Comparison of ENCODE assay signal across 16 cellular contexts in genomic region chr15:64694816-64695215, GRCh38.
A peak's percentile ranks its signal among the peaks of the same experiment; 100 is the strongest.
DNase-seq lines count a peak whose midpoint lies in the region; ATAC-seq, FAIRE-seq and TF ChIP-seq lines count a peak whose summit lies in the region.
"Had no signal": no experiment of that assay in that cellular context is flagged by ENCODE, and none has a peak within 500 bp of the region (broad histone marks: within the 10 kb centered on the region; RNA-seq: fewer than 3 reads in every experiment).

No MANE protein-coding gene starts in this region.

- RAD21 ChIA-PET in GM12878 (lab: Charles Lee; ENCODE audit: unreplicated experiment): interaction anchor here (1.1 to 1.7 kb wide), 7 partner anchors 8 to 75 kb away, joined by 3 to 9 read pairs (median 4); no protein-coding TSS in a partner anchor

- H3K27me3 Mint-ChIP-seq in mesothelial cell of epicardium (ENCODE audit: low read depth): no peaks in the 10 kb centered on the region
- no peaks in the 10 kb centered on the region for H3K27me3 Mint-ChIP-seq in stimulated activated memory B cell treated with anti-CD40 and anti-IgM and Interleukin-4, amounts not matched to agents 10 μg/mL and 1 μg/mL and 100 μg/mL, for 72 hours
- H3K27me3 Mint-ChIP-seq: CD8-positive, alpha-beta memory T cell; central memory CD8-positive, alpha-beta T cell; stimulated activated naive CD8-positive, alpha-beta T cell treated with anti-CD3 and anti-CD28 coated beads, Interleukin-15, amount 100 ng/mL, for 72 hours had no signal

- H3K9me3 ChIP-seq in GM12878 (replicated peaks; ENCODE audit: control insufficient read depth, insufficient read depth, low read length): no peaks in the 10 kb centered on the region

- H3K4me1 ChIP-seq in GM12878 (ENCODE audit: control insufficient read depth, insufficient read depth, low read length): peaks cover 31% of the 10 kb centered on the region

- no peak overlapping the region for H3K4me3 Mint-ChIP-seq in mesothelial cell of epicardium
- H3K4me3 Mint-ChIP-seq in stimulated activated memory B cell treated with anti-CD40 and anti-IgM and Interleukin-4, amounts not matched to agents 10 μg/mL and 1 μg/mL and 100 μg/mL, for 72 hours: no peak overlapping the region
- H3K4me3 Mint-ChIP-seq: CD8-positive, alpha-beta memory T cell; central memory CD8-positive, alpha-beta T cell; stimulated activated naive CD8-positive, alpha-beta T cell treated with anti-CD3 and anti-CD28 coated beads, Interleukin-15, amount 100 ng/mL, for 72 hours had no signal

- ATAC-seq in GM12878 (no peak), HG03354 (IDR thresholded peaks at IDR 0.05; ENCODE audit: poor library complexity, severe bottlenecking, unreplicated experiment) (no peak), HG02970 (IDR thresholded peaks at IDR 0.05; ENCODE audit: low FRiP score, unreplicated experiment) (no peak), HG03045 (IDR thresholded peaks at IDR 0.05; ENCODE audit: unreplicated experiment) (no peak)
- ATAC-seq in stimulated activated memory B cell treated with anti-CD40 and anti-IgM and Interleukin-4, amounts not matched to agents 10 μg/mL and 1 μg/mL and 100 μg/mL, for 72 hours: no peak
- ATAC-seq: right cardiac atrium; stimulated activated naive CD8-positive, alpha-beta T cell treated with anti-CD3 and anti-CD28 coated beads, Interleukin-15, amount 100 ng/mL, for 72 hours had no signal

- FAIRE-seq in GM12878 (lab: Jason Lieb, UNC): no peak

- peak overlapping the region; percentile 41; the same call in 1 of the 2 replicates for H3K4me2 ChIP-seq in GM12878 (ENCODE audit: control insufficient read depth, insufficient read depth)

- CTCF ChIA-PET in GM12878 (lab: Yijun Ruan, JAX): interaction anchor here (0.6 to 15.4 kb wide), 13 partner anchors 8 to 487 kb away, joined by 3 to 267 read pairs (median 5); no protein-coding TSS in a partner anchor

- no peak overlapping the region for H3K9ac ChIP-seq in GM12878 (ENCODE audit: control insufficient read depth, insufficient read depth, low read length)

- TF ChIP-seq RAD21 in GM12878 (IDR thresholded peaks at IDR 0.05; ENCODE audit: insufficient read depth, low read depth, low read length): no peak

- H3K27me3 ChIP-seq in HL-60 (ENCODE audit: insufficient read depth, poor library complexity, severe bottlenecking) (no peaks in the 10 kb centered on the region), GM12878 (replicated peaks in 1 of 2; ENCODE audit: control insufficient read depth in 2 of 2, insufficient read depth in 2 of 2, low read length in 1 of 2) (no peaks in the 10 kb centered on the region)

- peaks cover 18% of the 10 kb centered on the region for H3K36me3 Mint-ChIP-seq in mesothelial cell of epicardium
- peaks cover 15% of the 10 kb centered on the region for H3K36me3 Mint-ChIP-seq in stimulated activated memory B cell treated with anti-CD40 and anti-IgM and Interleukin-4, amounts not matched to agents 10 μg/mL and 1 μg/mL and 100 μg/mL, for 72 hours

- peaks cover under 1% of the 10 kb centered on the region; the same call in 1 of the 2 replicates for H4K20me1 ChIP-seq in GM12878 (ENCODE audit: control insufficient read depth, insufficient read depth)

- TF ChIP-seq POLR2A in GM12878 (IDR thresholded peaks at IDR 0.05; ENCODE audit: low read depth, low read length): no peak

- peak overlapping the region; percentile 66 for H3K27ac ChIP-seq in HL-60 (replicated peaks)
- H3K27ac ChIP-seq in GM12878 (ENCODE audit: control insufficient read depth, insufficient read depth): no peak overlapping the region

- POLR2A ChIA-PET in GM12878 (lab: Charles Lee): interaction anchor here (0.6 to 2.1 kb wide), 5 partner anchors 9 to 188 kb away, joined by 3 to 7 read pairs (median 5); no protein-coding TSS in a partner anchor

- TF ChIP-seq CTCF in HL-60 (IDR thresholded peaks at IDR 0.05; ENCODE audit: insufficient read depth, low read length): no peak
- no peak for TF ChIP-seq CTCF in GM12878 (IDR thresholded peaks at IDR 0.05 in 2 of 3, conservative IDR thresholded peaks at IDR 0.05 in 1 of 3; ENCODE audit: control insufficient read depth in 2 of 3, extremely low read depth in 1 of 3, insufficient read depth in 1 of 3, low read depth in 3 of 3, low read length in 3 of 3)
- no peak for TF ChIP-seq CTCF in mesothelial cell of epicardium (IDR thresholded peaks at IDR 0.05; ENCODE audit: unreplicated experiment)

- peak overlapping the region; percentile 57 for H3K27ac Mint-ChIP-seq in mesothelial cell of epicardium
- H3K27ac Mint-ChIP-seq in stimulated activated memory B cell treated with anti-CD40 and anti-IgM and Interleukin-4, amounts not matched to agents 10 μg/mL and 1 μg/mL and 100 μg/mL, for 72 hours: peak overlapping the region; percentile 81

- SMC1A ChIA-PET in GM12878 (lab: Charles Lee; ENCODE audit: uncharacterized antibody, unreplicated experiment): interaction anchor here (0.6 to 4.0 kb wide), 16 partner anchors 8 to 605 kb away, joined by 3 to 25 read pairs (median 4); no protein-coding TSS in a partner anchor

- peaks cover 3 to 15% of the 10 kb centered on the region in 2 experiments; a peak in 3 of 4 replicates for H3K36me3 ChIP-seq in GM12878 (ENCODE audit: control insufficient read depth in 2 of 2, insufficient read depth in 2 of 2, low read length in 1 of 2)

- H3K9me3 Mint-ChIP-seq in mesothelial cell of epicardium: no peaks in the 10 kb centered on the region
- H3K9me3 Mint-ChIP-seq in stimulated activated memory B cell treated with anti-CD40 and anti-IgM and Interleukin-4, amounts not matched to agents 10 μg/mL and 1 μg/mL and 100 μg/mL, for 72 hours: no peaks in the 10 kb centered on the region
- H3K9me3 Mint-ChIP-seq: CD8-positive, alpha-beta memory T cell; central memory CD8-positive, alpha-beta T cell; stimulated activated naive CD8-positive, alpha-beta T cell treated with anti-CD3 and anti-CD28 coated beads, Interleukin-15, amount 100 ng/mL, for 72 hours had no signal

- no peak for DNase-seq in HL-60 (ENCODE audit: low read depth in 1 of 2, low spot score in 1 of 2)
- no peak for DNase-seq in GM12878 (ENCODE audit: low read depth, low spot score)
- no peak for DNase-seq in mesothelial cell of epicardium (ENCODE audit: low spot score in 2 of 2, unreplicated experiment in 2 of 2)
- DNase-seq in NCI-H524 treated with DMSO at 0.1 percent for 48 hours (lab: John Stamatoyannopoulos, UW): no peak
- DNase-seq: activated CD4-positive, alpha-beta T cell treated with anti-CD3 and anti-CD28 coated beads, Interleukin-2, amount 50 U/mL, for 48 hours; activated naive CD4-positive, alpha-beta T cell; CD8-positive, alpha-beta memory T cell; mammary epithelial cell; NCI-H1417 treated with DMSO at 0.1 percent for 48 hours; right cardiac atrium; stimulated activated naive CD8-positive, alpha-beta T cell treated with anti-CD3 and anti-CD28 coated beads, Interleukin-15, amount 100 ng/mL, for 72 hours had no signal

- H3K79me2 ChIP-seq in GM12878 (ENCODE audit: control insufficient read depth, insufficient read depth, low read length): peaks cover 41% of the 10 kb centered on the region

- 98% methylated on average over 2 of the region's 2 CpGs for WGBS in GM12878 (ENCODE audit: insufficient coverage, insufficient replicate concordance, low lambda C conversion rate, missing lambda C conversion rate)

- H3K4me1 Mint-ChIP-seq in mesothelial cell of epicardium: peaks cover 54% of the 10 kb centered on the region
- H3K4me1 Mint-ChIP-seq in stimulated activated memory B cell treated with anti-CD40 and anti-IgM and Interleukin-4, amounts not matched to agents 10 μg/mL and 1 μg/mL and 100 μg/mL, for 72 hours: peaks cover 60% of the 10 kb centered on the region

- H2AFZ ChIP-seq in GM12878 (ENCODE audit: control insufficient read depth, low read depth, low read length): no peak overlapping the region

- H3K4me3 ChIP-seq in HL-60 (replicated peaks; ENCODE audit: insufficient read depth, low read length) (no peak overlapping the region), GM12878 (peak overlapping the region; percentile 13; the same call in 1 of the 2 replicates)

- TF ChIP-seq EP300 in GM12878 (IDR thresholded peaks at IDR 0.05; ENCODE audit: borderline replicate concordance in 1 of 2, control insufficient read depth in 1 of 2, low read depth in 2 of 2, low read length in 2 of 2): no peak

- intact Hi-C loops in GM12878 (cut with micrococcal nuclease; ENCODE audit: unreplicated experiment): no loop called here

- in situ Hi-C loops in GM12878 (cut with MboI): no loop called here

- TSS peak; percentile 4 for BruUV-seq in GM12878 (replicated peaks; lab: Mats Ljungman, UMichigan)

TF ChIP-seq in GM12878, 131 proteins besides CTCF, POLR2A, EP300 and RAD21:
- no peak for TF ChIP-seq SRF (IDR thresholded peaks at IDR 0.05; ENCODE audit: low read depth in 2 of 2, low read length in 2 of 2)
- no peak for TF ChIP-seq MLLT1 (IDR thresholded peaks at IDR 0.05)
- no peak for TF ChIP-seq YY1 (IDR thresholded peaks at IDR 0.05; ENCODE audit: low read depth, low read length)
- TF ChIP-seq RUNX3 (IDR thresholded peaks at IDR 0.05; ENCODE audit: low read length): no peak
- no peak for TF ChIP-seq FOXK2 (IDR thresholded peaks at IDR 0.05)
